27 cellular contexts compared by ENCODE assay signal in genomic region chr3:115598216-115598615, GRCh38. TPM values are rescaled to one million over a fixed set of nuclear protein-coding genes. Genes with fewer than 3 reads are reported as not detected.
"Had no signal": no experiment of that assay in that cellular context is flagged by ENCODE, and none has a peak within 500 bp of the region (broad histone marks: within the 10 kb centered on the region; RNA-seq: fewer than 3 reads in every experiment).

No MANE protein-coding gene starts in this region.

- H3K36me3 ChIP-seq: ovary, right lobe of liver, sigmoid colon, stomach, thoracic aorta, thyroid gland, tibial nerve, upper lobe of left lung, vagina had no signal

- H3K4me1 ChIP-seq: parathyroid adenoma, psoas muscle, right lobe of liver, sigmoid colon, stomach, thyroid gland, tibial nerve, upper lobe of left lung, vagina had no signal

- H3K9me3 ChIP-seq: ovary, right lobe of liver, thoracic aorta, thyroid gland, vagina had no signal

- H2AFZ ChIP-seq: parathyroid adenoma had no signal

- H3K9ac ChIP-seq: parathyroid adenoma had no signal

- ATAC-seq: natural killer cell treated with Interleukin-12 subunit alpha and Interleukin-12 subunit beta and Interleukin-15 and Interleukin-18, amount 100 ng/mL, for 72 hours; psoas muscle; right cardiac atrium; right lobe of liver; stimulated activated effector memory CD8-positive, alpha-beta T cell treated with anti-CD3 and anti-CD28 coated beads, Interleukin-12 subunit alpha, Interleukin-12 subunit beta, amount 100 ng/mL, for 72 hours; stimulated activated naive B cell treated with anti-CD40 and anti-IgM and Interleukin-4, amounts not matched to agents 10 μg/mL and 1 μg/mL and 100 μg/mL, for 72 hours had no signal

- H3K27ac ChIP-seq: ovary, parathyroid adenoma, psoas muscle, right lobe of liver, sigmoid colon, stomach, thoracic aorta, thyroid gland, tibial nerve, upper lobe of left lung, vagina had no signal

- DNase-seq: nephron progenitor cell; occipital lobe; ovary; posterior cingulate gyrus; psoas muscle; right cardiac atrium; right lobe of liver; sigmoid colon; small intestine; stimulated activated CD4-positive, alpha-beta T cell treated with anti-CD3 and anti-CD28 coated beads, Interleukin-15, amount 100 ng/mL, for 24 hours; stimulated activated CD4-positive, alpha-beta T cell treated with anti-CD3 and anti-CD28 coated beads, Interleukin-2, amount 100 ng/mL, for 24 hours; stimulated activated CD4-positive, alpha-beta T cell treated with anti-CD3 and anti-CD28 coated beads, Interleukin-2, amount 100 ng/mL, for 48 hours; stimulated activated CD4-positive, alpha-beta T cell treated with anti-CD3 and anti-CD28 coated beads, Interleukin-4, amount 100 ng/mL, for 24 hours; stimulated activated naive B cell treated with anti-CD40 and anti-IgM and Interleukin-4, amounts not matched to agents 10 μg/mL and 1 μg/mL and 100 μg/mL, for 72 hours; stimulated activated naive CD4-positive, alpha-beta T cell treated with Interleukin-2 at 50 U/mL for 16 hours; stomach; thyroid gland; trophoblast cell; upper lobe of left lung had no signal

- H3K4me3 ChIP-seq: ovary, psoas muscle, right lobe of liver, sigmoid colon, stomach, thoracic aorta, thyroid gland, tibial nerve, upper lobe of left lung, vagina had no signal

- H3K79me2 ChIP-seq: parathyroid adenoma had no signal

- H3K27me3 ChIP-seq: ovary, right lobe of liver, sigmoid colon, stomach, thyroid gland, tibial nerve, upper lobe of left lung, vagina had no signal

RNA-seq across cellular contexts. Expression of gene GAP43, which starts 25.1 kb away (rescaled TPM):
- total RNA-seq: renal cortical epithelial cell, right lobe of liver, thyroid gland, ureter had no signal
